Comparison of ENCODE assay signal across 22 cellular contexts in the genomic region with DNA sequence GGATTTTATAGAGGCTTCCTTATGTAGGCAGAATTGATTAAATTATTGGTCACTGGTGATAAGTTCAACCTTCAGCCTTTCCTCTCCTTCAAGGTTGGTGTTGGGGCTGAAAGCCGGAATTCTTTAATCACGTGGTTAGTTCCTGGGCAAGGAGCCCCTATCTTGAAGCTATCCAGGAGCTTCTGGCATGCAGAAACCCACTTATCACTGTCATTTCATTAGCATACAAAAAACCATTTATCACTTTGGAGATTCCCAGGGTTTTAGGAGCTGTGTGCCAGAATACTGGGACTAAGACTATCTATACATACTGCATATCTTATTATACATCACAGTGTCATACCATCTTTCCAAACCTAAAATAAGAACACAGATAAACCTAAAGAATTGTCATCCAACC. TPM values are rescaled to one million over a fixed set of nuclear protein-coding genes. Genes with fewer than 3 reads are reported as not detected.
A peak's percentile ranks its signal among the peaks of the same experiment; 100 is the strongest.
DNase-seq lines count a peak whose midpoint lies in the region; ATAC-seq and TF ChIP-seq lines count a peak whose summit lies in the region.
"Had no signal": no experiment of that assay in that cellular context is flagged by ENCODE, and none has a peak within 500 bp of the region (broad histone marks: within the 10 kb centered on the region; RNA-seq: fewer than 3 reads in every experiment).

No MANE protein-coding gene starts in this region.

- H3K36me3 ChIP-seq in cardiac muscle cell (peaks cover 26% of the 10 kb centered on the region), heart right ventricle (peaks cover 0 to 55% (median 8%) of the 10 kb centered on the region in 9 donors), thyroid gland (peaks cover 10 to 17% of the 10 kb centered on the region in 2 donors)
- H3K36me3 ChIP-seq: BE2C had no signal

- no peak overlapping the region for H3K4me3 ChIP-seq in cardiac muscle cell
- H3K4me3 ChIP-seq in heart right ventricle = no peak overlapping the region
- no peak overlapping the region for H3K4me3 ChIP-seq in fibroblast of the aortic adventitia (ENCODE audit: low read depth, low read length)
- no peak overlapping the region for H3K4me3 ChIP-seq in thyroid gland (replicated peaks in 1 of 3)
- H3K4me3 ChIP-seq: A549; BLaER1 treated with 17β-estradiol and CSF1 and Interleukin-3, amounts not matched to agents 10 nM and 100 nM; GM23248 had no signal

- WGBS in heart right ventricle, 2 donors = 32 to 40% methylated on average over 2 of the region's 2 CpGs
- WGBS in thyroid gland, 2 donors = 73 to 85% methylated on average over 2 of the region's 2 CpGs

- peak in 1 of 2 donors; percentile 43 for DNase-seq in cardiac muscle cell (ENCODE audit: low read depth in 1 of 2, low spot score in 1 of 2)
- DNase-seq in heart right ventricle = no peak
- DNase-seq in amniotic epithelial cell (ENCODE audit: low read depth) = peak; percentile 61
- DNase-seq in fibroblast of the aortic adventitia (ENCODE audit: low read depth) = peak; percentile 47
- DNase-seq in thyroid gland = no peak
- no peak for DNase-seq in KBM-7
- DNase-seq: 8988T; ACHN; AML-193; BE2C; Calu3; CD4-positive, alpha-beta T cell; COR-L47; DMS53; DMS79 treated with DMSO at 0.1 percent for 48 hours; GF-D8; GM23248; H7; HCEC 1CT had no signal

- ATAC-seq in heart right ventricle (no peak), GM21390 (IDR thresholded peaks at IDR 0.05; ENCODE audit: unreplicated experiment) (no peak)
- ATAC-seq: A549 had no signal

- TF ChIP-seq POLR2A in thyroid gland (IDR thresholded peaks at IDR 0.05) = no peak

- intact Hi-C loops in heart right ventricle (cut with DNase I) = no loop called here
- intact Hi-C loops in thyroid gland (cut with DNase I) = no loop called here

- H3K27ac ChIP-seq in cardiac muscle cell (peak overlapping the region; percentile 80), heart right ventricle (no peak overlapping the region), thyroid gland (no peak overlapping the region)
- H3K27ac ChIP-seq: A549; BLaER1 treated with 17β-estradiol and CSF1 and Interleukin-3, amounts not matched to agents 10 nM and 100 nM; GM23248 had no signal

- in situ Hi-C loops in KBM-7 (cut with MboI; ENCODE audit: low pct_unique_long_range_greater_than_20kb, low sequenced_read_pairs) = no loop called here

- H3K27me3 ChIP-seq in cardiac muscle cell (no peaks in the 10 kb centered on the region), heart right ventricle (no peaks in the 10 kb centered on the region), thyroid gland (no peaks in the 10 kb centered on the region)
- H3K27me3 ChIP-seq: BE2C; BLaER1 treated with 17β-estradiol and CSF1 and Interleukin-3, amounts not matched to agents 10 nM and 100 nM had no signal

- TF ChIP-seq CTCF in cardiac muscle cell (IDR thresholded peaks at IDR 0.05; ENCODE audit: low read depth, low read length) = no peak
- TF ChIP-seq CTCF in heart right ventricle (IDR thresholded peaks at IDR 0.05) = no peak
- TF ChIP-seq CTCF in fibroblast of the aortic adventitia (IDR thresholded peaks at IDR 0.05; ENCODE audit: insufficient read depth, low read length) = no peak
- no peak for TF ChIP-seq CTCF in thyroid gland (IDR thresholded peaks at IDR 0.05)

- no peaks in the 10 kb centered on the region for H3K9me3 ChIP-seq in cardiac muscle cell (ENCODE audit: low read depth)
- peaks cover 0 to 6% (median 0%) of the 10 kb centered on the region in 11 donors for H3K9me3 ChIP-seq in heart right ventricle
- no peaks in the 10 kb centered on the region for H3K9me3 ChIP-seq in thyroid gland
- H3K9me3 ChIP-seq: A549, BE2C had no signal

- H3K4me1 ChIP-seq in cardiac muscle cell (ENCODE audit: low read depth) (peaks cover 3% of the 10 kb centered on the region), heart right ventricle (no peaks in the 10 kb centered on the region), thyroid gland (no peaks in the 10 kb centered on the region)
- H3K4me1 ChIP-seq: A549, BE2C had no signal

RNA-seq across cellular contexts. Expression of a gene that starts 18.5 kb away (rescaled TPM):
- total RNA-seq in cardiac muscle cell = 39.2 and 43.9 TPM in 2 replicates
- 28.7 and 37.8 TPM in 2 replicates for polyA plus RNA-seq in cardiac muscle cell
- total RNA-seq in heart right ventricle = 10 to 100 TPM; 17.2 to 25.7 (median 22.1) TPM
- polyA plus RNA-seq in heart right ventricle = 10 to 100 TPM; 11.0 to 12.5 TPM
- total RNA-seq in fibroblast of the aortic adventitia (ENCODE audit: low replicate concordance) = 23.4 and 30.3 TPM in 2 replicates
- 10 to 100 TPM; 34.6 to 56.3 (median 35.4) TPM for total RNA-seq in thyroid gland

RNA-seq across cellular contexts. Expression of a gene that starts 24.1 kb away (rescaled TPM):
- 23.3 and 28.8 TPM in 2 replicates for total RNA-seq in cardiac muscle cell
- polyA plus RNA-seq in cardiac muscle cell = 23.5 and 34.3 TPM in 2 replicates
- total RNA-seq in heart right ventricle = 10 to 100 TPM; 24.3 to 39.5 (median 27.6) TPM
- 10 to 100 TPM; 12.2 to 29.5 TPM for polyA plus RNA-seq in heart right ventricle
- total RNA-seq in fibroblast of the aortic adventitia (ENCODE audit: low replicate concordance) = 30.6 and 44.0 TPM in 2 replicates
- total RNA-seq in thyroid gland = 10 to 100 TPM; 46.6 to 71.4 (median 54.9) TPM

RNA-seq across cellular contexts. Expression of a gene that starts 24.3 kb away (rescaled TPM):
- total RNA-seq in cardiac muscle cell (27.7 and 60.7 TPM in 2 replicates), heart right ventricle (10 to 100 TPM; 24.0 to 46.1 (median 31.6) TPM), fibroblast of the aortic adventitia (ENCODE audit: low replicate concordance) (160 and 233 TPM in 2 replicates), thyroid gland (100 to 1,000 TPM in 3 of 4 donors, 10 to 100 TPM in 1; 99.9 to 150 (median 125) TPM)
- polyA plus RNA-seq in cardiac muscle cell (24.7 and 43.3 TPM in 2 replicates), heart right ventricle (100 to 1,000 TPM in 1 of 2 donors, 10 to 100 TPM in 1; 56.6 to 114 TPM)

Comparison
In these comparisons a context has a peak if more than half of its experiments do, and no peak if none do; other contexts are left out.
1. DNase-seq: peak in amniotic epithelial cell (single experiment) and fibroblast of the aortic adventitia (single experiment); none in heart right ventricle (0 of 2), thyroid gland (0 of 2) and KBM-7 (single experiment).